In genomic region chr17:38296834-38297517, GRCh38 we compare ENCODE assay signal across 8 cellular contexts. TPM values are rescaled to one million over a fixed set of nuclear protein-coding genes. Genes with fewer than 3 reads are reported as not detected.
DNase-seq lines count a peak whose midpoint lies in the region; ATAC-seq and TF ChIP-seq lines count a peak whose summit lies in the region.
"Not testable (repeated sequence)": the region's sequence is repeated elsewhere in the genome, so short reads cannot be mapped to it uniquely, and the experiment has no call there.

MRPL45 (plus strand) TSS chr17:38297168; CDS start chr17:38297184, 16 bp downstream.

- H3K4me1 ChIP-seq in OCI-LY1 (ENCODE audit: insufficient read depth, low read length, severe bottlenecking) = peaks cover 14% of the 10 kb centered on the region
- not testable (repeated sequence) for H3K4me1 ChIP-seq in mesodermal cell (ENCODE audit: control insufficient read depth, insufficient read depth, low read length, poor library complexity, severe bottlenecking)

- H3K4me3 ChIP-seq in OCI-LY1 (ENCODE audit: low read depth, low read length, poor library complexity, severe bottlenecking) = peak within 1 kb of the TSS; percentile 65
- peak within 1 kb of the TSS; percentile 53 for H3K4me3 ChIP-seq in mesodermal cell (ENCODE audit: extremely low read depth, insufficient read depth, low read length, poor library complexity, severe bottlenecking)

- in situ Hi-C loops in endometrial microvascular endothelial cells (cut with HindIII; ENCODE audit: inconsistent ontology term, low pct_unique_long_range_greater_than_20kb, low sequenced_read_pairs) = not testable (repeated sequence)

- WGBS in mesodermal cell (ENCODE audit: insufficient coverage in 2 of 2), 2 experiments = 1% methylated on average over 15 to 31 of the region's 48 CpGs

- H3K27ac ChIP-seq in OCI-LY1 (ENCODE audit: low read depth, low read length, poor library complexity, severe bottlenecking) (peak within 1 kb of the TSS; percentile 36), mesodermal cell (ENCODE audit: low read depth, low read length, severe bottlenecking) (peak within 1 kb of the TSS; percentile 57)

- peak; percentile 80 for ATAC-seq in GM21526 (IDR thresholded peaks at IDR 0.05; ENCODE audit: low FRiP score, unreplicated experiment)

- not testable (repeated sequence) for H3F3A ChIP-seq in OCI-LY1 (ENCODE audit: insufficient read depth, low read length)

- DNase-seq in D341Med (ENCODE audit: low spot score) (peak; percentile 97), HuH-7 (ENCODE audit: low spot score) (peak; percentile 75)
- DNase-seq in activated CD8-positive, alpha-beta memory T cell treated with anti-CD3 and anti-CD28 coated beads, Interleukin-2, amount 50 U/mL, for 4 hours = peak; percentile 95
- DNase-seq in stimulated activated CD8-positive, alpha-beta memory T cell treated with anti-CD3 and anti-CD28 coated beads, Interleukin-15, amount 100 ng/mL, for 24 hours (ENCODE audit: low read depth) = peak; percentile 89

- H3K79me2 ChIP-seq in OCI-LY1 (ENCODE audit: insufficient read depth, low read length) = not testable (repeated sequence)

- not testable (repeated sequence) for H2AFZ ChIP-seq in OCI-LY1 (ENCODE audit: low read length)

- H3K9ac ChIP-seq in OCI-LY1 (ENCODE audit: low read length) = peak within 1 kb of the TSS; percentile 63; the same call in 1 of the 2 replicates

- not testable (repeated sequence) for H3K36me3 ChIP-seq in OCI-LY1 (ENCODE audit: insufficient read depth, low read length); mesodermal cell (ENCODE audit: control insufficient read depth, insufficient read depth, low read length)

- not testable (repeated sequence) for TF ChIP-seq CTCF in OCI-LY1 (IDR thresholded peaks at IDR 0.05; ENCODE audit: low read length)

- not testable (repeated sequence) for H3K27me3 ChIP-seq in OCI-LY1 (ENCODE audit: insufficient read depth, low read length)

- not testable (repeated sequence) for H4K20me1 ChIP-seq in OCI-LY1 (ENCODE audit: insufficient read depth, low read length)

- not testable (repeated sequence) for H3K9me2 ChIP-seq in OCI-LY1 (ENCODE audit: low read depth, low read length)

- H3K9me3 ChIP-seq in OCI-LY1 (ENCODE audit: low read length); mesodermal cell (ENCODE audit: control insufficient read depth, low read length): not testable (repeated sequence)

- H3K4me2 ChIP-seq in OCI-LY1 (ENCODE audit: low read length) = peak within 1 kb of the TSS; percentile 51

RNA-seq across cellular contexts. Expression of gene MRPL45, which starts in this region (rescaled TPM):
- 35.7 TPM for total RNA-seq in endometrial microvascular endothelial cells (ENCODE audit: inconsistent ontology term)
- 49.3 TPM for polyA plus RNA-seq in mesodermal cell (2013, experiment 1 of 2)
- 51.2 TPM for polyA plus RNA-seq in mesodermal cell (2013, experiment 2 of 2)

Comparison
In these comparisons a context has a peak if more than half of its experiments do, and no peak if none do; other contexts are left out.
1. Peak in every context shown above with its lines: DNase-seq, ATAC-seq, H3K4me3 ChIP-seq and H3K27ac ChIP-seq.